ENCODE assay signal across 16 cellular contexts in the genomic region with DNA sequence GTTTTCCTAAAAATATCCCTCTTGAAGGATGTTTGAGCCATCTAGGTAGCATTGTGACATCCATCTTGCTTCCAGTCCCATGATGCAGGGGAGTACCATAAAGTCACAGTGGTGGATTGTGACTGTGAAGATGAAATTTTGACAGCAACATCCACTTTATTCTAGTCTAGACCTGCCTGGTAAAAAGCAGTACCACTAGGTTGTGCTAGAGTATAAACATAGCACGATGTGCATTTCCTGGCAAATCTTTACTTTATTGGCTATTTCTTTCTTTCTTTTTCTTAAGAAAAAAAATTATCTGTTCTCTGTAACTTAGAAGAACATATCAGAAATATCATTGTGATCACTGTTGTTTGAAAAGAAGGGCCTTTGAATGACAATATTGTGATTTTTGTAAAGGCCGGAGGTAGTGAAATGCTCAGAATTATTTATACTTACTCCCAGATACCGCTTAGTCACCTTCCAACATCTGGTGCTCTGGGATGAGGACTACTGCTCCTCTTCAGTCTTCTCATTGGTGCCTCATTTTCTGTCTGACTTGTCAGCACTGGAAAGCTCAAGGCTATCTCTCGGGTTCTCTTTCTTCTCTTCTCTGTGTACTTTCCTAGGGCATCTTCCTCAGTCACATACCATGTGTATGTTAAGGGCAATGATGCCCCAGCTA. TPM values are rescaled to one million over a fixed set of nuclear protein-coding genes. Genes with fewer than 3 reads are reported as not detected.
DNase-seq lines count a peak whose midpoint lies in the region; ATAC-seq, FAIRE-seq and TF ChIP-seq lines count a peak whose summit lies in the region.
"Had no signal": no experiment of that assay in that cellular context is flagged by ENCODE, and none has a peak within 500 bp of the region (broad histone marks: within the 10 kb centered on the region; RNA-seq: fewer than 3 reads in every experiment).

No MANE protein-coding gene starts in this region.

- H3K9me3 ChIP-seq in uterus = no peaks in the 10 kb centered on the region
- no peaks in the 10 kb centered on the region for H3K9me3 ChIP-seq in small intestine (ENCODE audit: control insufficient read depth, low read depth)
- H3K9me3 ChIP-seq: Caco-2, thoracic aorta had no signal

- H3K27ac Mint-ChIP-seq in stimulated activated naive CD8-positive, alpha-beta T cell treated with anti-CD3 and anti-CD28 coated beads, Interleukin-15, amount 100 ng/mL, for 72 hours = no peak overlapping the region

- H3K4me3 Mint-ChIP-seq in stimulated activated naive CD8-positive, alpha-beta T cell treated with anti-CD3 and anti-CD28 coated beads, Interleukin-15, amount 100 ng/mL, for 72 hours = no peak overlapping the region

- no peak for ATAC-seq in stimulated activated naive CD8-positive, alpha-beta T cell treated with anti-CD3 and anti-CD28 coated beads, Interleukin-15, amount 100 ng/mL, for 72 hours
- no peak for ATAC-seq in GM21723 (IDR thresholded peaks at IDR 0.05; ENCODE audit: unreplicated experiment)

- 65 to 79% (median 76%) methylated on average over 4 of the region's 4 CpGs for WGBS in small intestine, 3 donors

- no peaks in the 10 kb centered on the region for H3K27me3 ChIP-seq in uterus
- H3K27me3 ChIP-seq in small intestine (ENCODE audit: control insufficient read depth in 2 of 2, insufficient read depth in 2 of 2, low read length in 2 of 2) = no peaks in the 10 kb centered on the region

- H3K4me1 Mint-ChIP-seq in stimulated activated naive CD8-positive, alpha-beta T cell treated with anti-CD3 and anti-CD28 coated beads, Interleukin-15, amount 100 ng/mL, for 72 hours = no peaks in the 10 kb centered on the region

- H3K4me1 ChIP-seq in uterus (no peaks in the 10 kb centered on the region), small intestine (ENCODE audit: control insufficient read depth in 2 of 2, insufficient read depth in 1 of 2, low read depth in 1 of 2, low read length in 1 of 2) (no peaks in the 10 kb centered on the region)
- H3K4me1 ChIP-seq: Caco-2 had no signal

- H3K36me3 ChIP-seq in uterus = no peaks in the 10 kb centered on the region
- no peaks in the 10 kb centered on the region for H3K36me3 ChIP-seq in small intestine (ENCODE audit: control insufficient read depth in 2 of 2, insufficient read depth in 2 of 2, low read length in 2 of 2)
- H3K36me3 ChIP-seq: thoracic aorta had no signal

- H3K27ac ChIP-seq in uterus (no peak overlapping the region), small intestine (ENCODE audit: low read depth in 1 of 2, low read length in 1 of 2) (no peak overlapping the region)
- H3K27ac ChIP-seq: thoracic aorta had no signal

- H3K9me3 Mint-ChIP-seq in stimulated activated naive CD8-positive, alpha-beta T cell treated with anti-CD3 and anti-CD28 coated beads, Interleukin-15, amount 100 ng/mL, for 72 hours = no peaks in the 10 kb centered on the region

- H3K4me3 ChIP-seq in uterus (no peak overlapping the region), small intestine (ENCODE audit: low read depth in 1 of 2, low read length in 2 of 2) (no peak overlapping the region)
- H3K4me3 ChIP-seq: thoracic aorta had no signal

- H3K27me3 Mint-ChIP-seq in stimulated activated naive CD8-positive, alpha-beta T cell treated with anti-CD3 and anti-CD28 coated beads, Interleukin-15, amount 100 ng/mL, for 72 hours = peaks cover 11% of the 10 kb centered on the region

- FAIRE-seq in small intestine (lab: Jason Lieb, UNC) = no peak

- peak; percentile 22 for DNase-seq in NCI-H82 (lab: John Stamatoyannopoulos, UW)
- no peak for DNase-seq in NCI-H82 treated with DMSO at 0.1 percent for 48 hours (lab: John Stamatoyannopoulos, UW; ENCODE audit: unreplicated experiment)
- DNase-seq in SK-N-DZ (ENCODE audit: low spot score) = peak; percentile 16
- DNase-seq in iPS-NIHi7 (ENCODE audit: extremely low spot score) = peak; percentile 21
- no peak for DNase-seq in uterus
- no peak for DNase-seq in stimulated activated naive CD8-positive, alpha-beta T cell treated with anti-CD3 and anti-CD28 coated beads, Interleukin-15, amount 100 ng/mL, for 72 hours
- no peak for DNase-seq in small intestine
- DNase-seq: activated naive CD4-positive, alpha-beta T cell treated with Interleukin-2 at 50 U/mL for 16 hours; Caco-2; Kasumi-1; RPMI8226; T1000 had no signal

- no peak for TF ChIP-seq POLR2A in uterus (IDR thresholded peaks at IDR 0.05)

- peak; percentile 27 to 40 (median 34) for TF ChIP-seq CTCF in uterus (IDR thresholded peaks at IDR 0.05)

- intact Hi-C loops in uterus (cut with DNase I; ENCODE audit: low total_unique reads) = no loop called here

RNA-seq across cellular contexts. Expression of gene AGBL1, which starts 35.6 kb away (rescaled TPM):
- 0.12 and 0.14 TPM in 2 replicates for polyA plus RNA-seq in SK-N-DZ (2014; cell fraction: cytosol; rRNA removed)
- 0.02 and 0.25 TPM in 2 replicates for polyA plus RNA-seq in SK-N-DZ (2014; cell fraction: nucleus; rRNA removed)
- under 1 TPM in 1 of 4 donors, not detected in 3; 0.07 TPM for total RNA-seq in uterus
- under 1 TPM in 1 of 3 donors, not detected in 2; 0.01 TPM for polyA plus RNA-seq in small intestine
- total RNA-seq: A172; activated CD8-positive, alpha-beta memory T cell treated with anti-CD3 and anti-CD28 coated beads for 36 hours; Caco-2; thoracic aorta had no signal

Comparison
In these comparisons a context has a peak if more than half of its experiments do, and no peak if none do; other contexts are left out.
1. DNase-seq: peak in NCI-H82 (single experiment), SK-N-DZ (single experiment) and iPS-NIHi7 (single experiment); none in NCI-H82 treated with DMSO at 0.1 percent for 48 hours (single experiment), uterus (0 of 2), stimulated activated naive CD8-positive, alpha-beta T cell treated with anti-CD3 and anti-CD28 coated beads, Interleukin-15, amount 100 ng/mL, for 72 hours (0 of 2) and small intestine (single experiment).